In the genomic region with DNA sequence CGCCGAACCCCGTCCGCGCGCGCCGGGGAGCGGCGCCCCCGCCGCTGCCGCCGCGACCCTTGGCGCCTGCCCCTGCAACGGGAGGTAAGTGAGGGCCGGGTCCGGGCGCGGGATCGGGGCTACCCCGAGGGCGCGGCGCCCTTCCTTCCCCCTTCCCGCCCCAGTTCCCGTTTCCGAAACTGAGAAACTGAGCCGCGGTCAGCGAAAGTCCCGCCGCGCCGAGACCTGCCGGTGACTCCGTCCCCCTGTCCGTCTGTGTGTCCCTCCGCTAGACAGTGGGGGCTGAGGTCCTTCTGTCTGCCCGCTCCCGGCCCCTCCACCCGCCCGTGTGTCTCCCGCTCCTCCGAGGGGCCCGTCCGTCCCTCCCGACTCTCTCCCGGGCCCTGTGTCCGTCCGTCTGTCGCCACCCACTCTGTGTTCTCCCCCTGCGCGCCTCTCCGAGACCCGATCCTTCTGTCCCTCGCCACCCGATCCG, we compare ENCODE assay signal across 8 cellular contexts. TPM values are rescaled to one million over a fixed set of nuclear protein-coding genes. Genes with fewer than 3 reads are reported as not detected.
DNase-seq lines count a peak whose midpoint lies in the region; ATAC-seq and TF ChIP-seq lines count a peak whose summit lies in the region.

No MANE protein-coding gene starts in this region.

- peaks cover 26 to 48% of the 10 kb centered on the region in 2 donors for H3K4me1 Mint-ChIP-seq in natural killer cell

- POLR2A ChIA-PET in RWPE1 (lab: Yijun Ruan, JAX; ENCODE audit: low non-redundant PET), result no interaction called here

- peak overlapping the region; percentile 77 for H3K27ac ChIP-seq in RWPE1

- H3K27ac Mint-ChIP-seq in natural killer cell, result peak overlapping the region; percentile 76 to 94

- ATAC-seq in HG02610 (IDR thresholded peaks at IDR 0.05; ENCODE audit: unreplicated experiment) (peak; percentile 11), natural killer cell (no peak)

- peaks cover 17 to 18% of the 10 kb centered on the region in 2 donors for H3K27me3 Mint-ChIP-seq in natural killer cell (ENCODE audit: low read depth in 2 of 2)

- no peak for TF ChIP-seq CTCF in RWPE1 (conservative IDR thresholded peaks at IDR 0.05; ENCODE audit: low read depth)
- no peak for TF ChIP-seq CTCF in natural killer cell (IDR thresholded peaks at IDR 0.05)

- DNase-seq in DMS53 (lab: John Stamatoyannopoulos, UW) (peak; percentile 36), DMS53 treated with DMSO at 0.1 percent for 48 hours (lab: John Stamatoyannopoulos, UW; ENCODE audit: unreplicated experiment) (no peak), RWPE1 (ENCODE audit: low spot score) (peak; percentile 20), natural killer cell (no peak), DMS153 treated with DMSO at 0.1 percent for 48 hours (lab: John Stamatoyannopoulos, UW; ENCODE audit: unreplicated experiment) (no peak), D341Med (ENCODE audit: low spot score) (no peak)
- peak; percentile 7 for DNase-seq in effector CD4-positive, alpha-beta T cell

- H3K36me3 Mint-ChIP-seq in natural killer cell, result no peaks in the 10 kb centered on the region

- H3K9me3 Mint-ChIP-seq in natural killer cell, result no peaks in the 10 kb centered on the region

- CTCF ChIA-PET in RWPE1 (lab: Yijun Ruan, JAX), result no interaction called here

- H3K4me3 Mint-ChIP-seq in natural killer cell, result peak overlapping the region; percentile 85

- intact Hi-C loops in natural killer cell (cut with micrococcal nuclease), result loop anchor here (5.0 kb wide), 1 partner anchor 36 kb away; no protein-coding TSS in a partner anchor

RNA-seq across cellular contexts. Expression of gene PRKCD, which starts 0.4 kb away (rescaled TPM):
- total RNA-seq in natural killer cell, result 10 to 100 TPM; 31.7 to 60.0 (median 36.3) TPM

RNA-seq across cellular contexts. Expression of gene RFT1, which starts 31.1 kb away (rescaled TPM):
- total RNA-seq in natural killer cell, result 10 to 100 TPM; 13.3 to 17.2 (median 14.1) TPM

Comparison
In these comparisons a context has a peak if more than half of its experiments do, and no peak if none do; other contexts are left out.
1. DNase-seq: peak in DMS53 (single experiment), RWPE1 (single experiment) and effector CD4-positive, alpha-beta T cell (single experiment); none in DMS53 treated with DMSO at 0.1 percent for 48 hours (single experiment), natural killer cell (single experiment), DMS153 treated with DMSO at 0.1 percent for 48 hours (single experiment) and D341Med (single experiment).